In the genomic region with DNA sequence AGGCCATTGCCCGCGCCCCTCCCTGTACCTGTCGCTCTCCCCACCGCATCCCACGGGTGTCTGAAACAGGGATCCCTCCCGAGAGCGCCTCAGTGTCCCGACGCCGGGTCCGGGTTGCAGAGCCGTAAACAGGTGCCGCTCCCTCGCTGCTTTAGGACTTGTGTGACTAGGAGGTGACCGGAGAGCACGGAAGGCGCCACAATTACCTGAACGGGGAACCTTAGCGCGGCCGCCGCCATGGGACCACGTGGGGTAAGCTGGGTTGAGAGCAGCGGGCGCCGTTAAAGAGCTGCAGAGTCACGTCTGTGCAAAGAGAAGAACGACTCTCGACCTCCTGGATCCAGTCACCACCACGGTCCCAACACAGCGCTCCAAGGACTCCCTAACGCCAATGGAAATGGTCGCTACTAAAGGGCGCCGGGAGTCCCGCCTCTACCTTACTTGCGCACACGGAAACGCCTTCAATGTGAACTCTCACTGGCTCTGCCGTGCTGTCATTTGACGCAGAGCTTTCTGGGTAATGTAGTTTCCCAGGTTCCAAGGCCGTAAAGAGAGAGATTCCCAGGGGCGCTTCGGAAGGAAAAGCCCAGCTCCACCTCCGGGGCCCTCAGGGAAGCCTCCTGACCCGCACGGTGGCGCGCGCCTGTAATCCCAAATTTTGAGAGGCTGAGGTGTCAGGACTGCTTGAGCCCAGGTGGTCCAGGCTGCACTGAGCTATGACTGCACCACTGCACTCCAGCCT, we compare ENCODE assay signal across 1 cellular context.
TF ChIP-seq lines count a peak whose summit lies in the region.

A gene (minus strand): TSS at position 409 of the 742 bp plus-strand sequence. CDS start 170 bp downstream, at position 239.

TF ChIP-seq in WTC11, 78 proteins besides CTCF, POLR2A, EP300 and RAD21 (continued from another document):
- TF ChIP-seq, protein P1, sequence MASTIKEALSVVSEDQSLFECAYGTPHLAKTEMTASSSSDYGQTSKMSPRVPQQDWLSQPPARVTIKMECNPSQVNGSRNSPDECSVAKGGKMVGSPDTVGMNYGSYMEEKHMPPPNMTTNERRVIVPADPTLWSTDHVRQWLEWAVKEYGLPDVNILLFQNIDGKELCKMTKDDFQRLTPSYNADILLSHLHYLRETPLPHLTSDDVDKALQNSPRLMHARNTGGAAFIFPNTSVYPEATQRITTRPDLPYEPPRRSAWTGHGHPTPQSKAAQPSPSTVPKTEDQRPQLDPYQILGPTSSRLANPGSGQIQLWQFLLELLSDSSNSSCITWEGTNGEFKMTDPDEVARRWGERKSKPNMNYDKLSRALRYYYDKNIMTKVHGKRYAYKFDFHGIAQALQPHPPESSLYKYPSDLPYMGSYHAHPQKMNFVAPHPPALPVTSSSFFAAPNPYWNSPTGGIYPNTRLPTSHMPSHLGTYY (CRISPR knock-in tag; IDR thresholded peaks at IDR 0.05), result no peak
- TF ChIP-seq JAZF1 (CRISPR knock-in tag; IDR thresholded peaks at IDR 0.05) (no peak), EMX1 (CRISPR knock-in tag; IDR thresholded peaks at IDR 0.05) (no peak), IRF2 (CRISPR knock-in tag; IDR thresholded peaks at IDR 0.05; ENCODE audit: borderline replicate concordance, low read depth) (no peak), OVOL2 (CRISPR knock-in tag; IDR thresholded peaks at IDR 0.05; ENCODE audit: borderline replicate concordance) (no peak), MXD4 (CRISPR knock-in tag; IDR thresholded peaks at IDR 0.05; ENCODE audit: borderline replicate concordance) (no peak), GTF2I (CRISPR knock-in tag; conservative IDR thresholded peaks at IDR 0.05) (0 out of 2 replicates have a peak, but pooled peaks have one; percentile 30), FOXP1 (CRISPR knock-in tag; IDR thresholded peaks at IDR 0.05; ENCODE audit: borderline replicate concordance) (peak; percentile 70; the same call in 1 of the 2 replicates), ZNF423 (CRISPR knock-in tag; IDR thresholded peaks at IDR 0.05) (no peak), ESRRA (CRISPR knock-in tag; IDR thresholded peaks at IDR 0.05; ENCODE audit: borderline replicate concordance) (no peak), FOXJ3 (CRISPR knock-in tag; IDR thresholded peaks at IDR 0.05; ENCODE audit: borderline replicate concordance) (no peak), JUN (CRISPR knock-in tag; IDR thresholded peaks at IDR 0.05) (no peak), ZNF396 (CRISPR knock-in tag; IDR thresholded peaks at IDR 0.05; ENCODE audit: borderline replicate concordance) (no peak), GABPB1 (CRISPR knock-in tag; IDR thresholded peaks at IDR 0.05) (no peak; the same call in 1 of the 2 replicates), TEAD4 (CRISPR knock-in tag; IDR thresholded peaks at IDR 0.05) (no peak), ZNF232 (CRISPR knock-in tag; IDR thresholded peaks at IDR 0.05) (no peak), NFYB (CRISPR knock-in tag; conservative IDR thresholded peaks at IDR 0.05; ENCODE audit: low read depth) (peak; percentile 80)
- TF ChIP-seq, protein P2, sequence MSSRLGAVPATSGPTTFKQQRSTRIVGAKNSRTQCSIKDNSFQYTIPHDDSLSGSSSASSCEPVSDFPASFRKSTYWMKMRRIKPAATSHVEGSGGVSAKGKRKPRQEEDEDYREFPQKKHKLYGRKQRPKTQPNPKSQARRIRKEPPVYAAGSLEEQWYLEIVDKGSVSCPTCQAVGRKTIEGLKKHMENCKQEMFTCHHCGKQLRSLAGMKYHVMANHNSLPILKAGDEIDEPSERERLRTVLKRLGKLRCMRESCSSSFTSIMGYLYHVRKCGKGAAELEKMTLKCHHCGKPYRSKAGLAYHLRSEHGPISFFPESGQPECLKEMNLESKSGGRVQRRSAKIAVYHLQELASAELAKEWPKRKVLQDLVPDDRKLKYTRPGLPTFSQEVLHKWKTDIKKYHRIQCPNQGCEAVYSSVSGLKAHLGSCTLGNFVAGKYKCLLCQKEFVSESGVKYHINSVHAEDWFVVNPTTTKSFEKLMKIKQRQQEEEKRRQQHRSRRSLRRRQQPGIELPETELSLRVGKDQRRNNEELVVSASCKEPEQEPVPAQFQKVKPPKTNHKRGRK (CRISPR knock-in tag; IDR thresholded peaks at IDR 0.05; ENCODE audit: borderline replicate concordance), result no peak
- TF ChIP-seq, protein P3, sequence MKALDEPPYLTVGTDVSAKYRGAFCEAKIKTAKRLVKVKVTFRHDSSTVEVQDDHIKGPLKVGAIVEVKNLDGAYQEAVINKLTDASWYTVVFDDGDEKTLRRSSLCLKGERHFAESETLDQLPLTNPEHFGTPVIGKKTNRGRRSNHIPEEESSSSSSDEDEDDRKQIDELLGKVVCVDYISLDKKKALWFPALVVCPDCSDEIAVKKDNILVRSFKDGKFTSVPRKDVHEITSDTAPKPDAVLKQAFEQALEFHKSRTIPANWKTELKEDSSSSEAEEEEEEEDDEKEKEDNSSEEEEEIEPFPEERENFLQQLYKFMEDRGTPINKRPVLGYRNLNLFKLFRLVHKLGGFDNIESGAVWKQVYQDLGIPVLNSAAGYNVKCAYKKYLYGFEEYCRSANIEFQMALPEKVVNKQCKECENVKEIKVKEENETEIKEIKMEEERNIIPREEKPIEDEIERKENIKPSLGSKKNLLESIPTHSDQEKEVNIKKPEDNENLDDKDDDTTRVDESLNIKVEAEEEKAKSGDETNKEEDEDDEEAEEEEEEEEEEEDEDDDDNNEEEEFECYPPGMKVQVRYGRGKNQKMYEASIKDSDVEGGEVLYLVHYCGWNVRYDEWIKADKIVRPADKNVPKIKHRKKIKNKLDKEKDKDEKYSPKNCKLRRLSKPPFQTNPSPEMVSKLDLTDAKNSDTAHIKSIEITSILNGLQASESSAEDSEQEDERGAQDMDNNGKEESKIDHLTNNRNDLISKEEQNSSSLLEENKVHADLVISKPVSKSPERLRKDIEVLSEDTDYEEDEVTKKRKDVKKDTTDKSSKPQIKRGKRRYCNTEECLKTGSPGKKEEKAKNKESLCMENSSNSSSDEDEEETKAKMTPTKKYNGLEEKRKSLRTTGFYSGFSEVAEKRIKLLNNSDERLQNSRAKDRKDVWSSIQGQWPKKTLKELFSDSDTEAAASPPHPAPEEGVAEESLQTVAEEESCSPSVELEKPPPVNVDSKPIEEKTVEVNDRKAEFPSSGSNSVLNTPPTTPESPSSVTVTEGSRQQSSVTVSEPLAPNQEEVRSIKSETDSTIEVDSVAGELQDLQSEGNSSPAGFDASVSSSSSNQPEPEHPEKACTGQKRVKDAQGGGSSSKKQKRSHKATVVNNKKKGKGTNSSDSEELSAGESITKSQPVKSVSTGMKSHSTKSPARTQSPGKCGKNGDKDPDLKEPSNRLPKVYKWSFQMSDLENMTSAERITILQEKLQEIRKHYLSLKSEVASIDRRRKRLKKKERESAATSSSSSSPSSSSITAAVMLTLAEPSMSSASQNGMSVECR (CRISPR knock-in tag; IDR thresholded peaks at IDR 0.05; ENCODE audit: borderline replicate concordance), result no peak; the same call in 1 of the 2 replicates
- TF ChIP-seq, protein P4, sequence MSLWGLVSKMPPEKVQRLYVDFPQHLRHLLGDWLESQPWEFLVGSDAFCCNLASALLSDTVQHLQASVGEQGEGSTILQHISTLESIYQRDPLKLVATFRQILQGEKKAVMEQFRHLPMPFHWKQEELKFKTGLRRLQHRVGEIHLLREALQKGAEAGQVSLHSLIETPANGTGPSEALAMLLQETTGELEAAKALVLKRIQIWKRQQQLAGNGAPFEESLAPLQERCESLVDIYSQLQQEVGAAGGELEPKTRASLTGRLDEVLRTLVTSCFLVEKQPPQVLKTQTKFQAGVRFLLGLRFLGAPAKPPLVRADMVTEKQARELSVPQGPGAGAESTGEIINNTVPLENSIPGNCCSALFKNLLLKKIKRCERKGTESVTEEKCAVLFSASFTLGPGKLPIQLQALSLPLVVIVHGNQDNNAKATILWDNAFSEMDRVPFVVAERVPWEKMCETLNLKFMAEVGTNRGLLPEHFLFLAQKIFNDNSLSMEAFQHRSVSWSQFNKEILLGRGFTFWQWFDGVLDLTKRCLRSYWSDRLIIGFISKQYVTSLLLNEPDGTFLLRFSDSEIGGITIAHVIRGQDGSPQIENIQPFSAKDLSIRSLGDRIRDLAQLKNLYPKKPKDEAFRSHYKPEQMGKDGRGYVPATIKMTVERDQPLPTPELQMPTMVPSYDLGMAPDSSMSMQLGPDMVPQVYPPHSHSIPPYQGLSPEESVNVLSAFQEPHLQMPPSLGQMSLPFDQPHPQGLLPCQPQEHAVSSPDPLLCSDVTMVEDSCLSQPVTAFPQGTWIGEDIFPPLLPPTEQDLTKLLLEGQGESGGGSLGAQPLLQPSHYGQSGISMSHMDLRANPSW (CRISPR knock-in tag; conservative IDR thresholded peaks at IDR 0.05; ENCODE audit: low read depth), result no peak
- TF ChIP-seq, protein P5, sequence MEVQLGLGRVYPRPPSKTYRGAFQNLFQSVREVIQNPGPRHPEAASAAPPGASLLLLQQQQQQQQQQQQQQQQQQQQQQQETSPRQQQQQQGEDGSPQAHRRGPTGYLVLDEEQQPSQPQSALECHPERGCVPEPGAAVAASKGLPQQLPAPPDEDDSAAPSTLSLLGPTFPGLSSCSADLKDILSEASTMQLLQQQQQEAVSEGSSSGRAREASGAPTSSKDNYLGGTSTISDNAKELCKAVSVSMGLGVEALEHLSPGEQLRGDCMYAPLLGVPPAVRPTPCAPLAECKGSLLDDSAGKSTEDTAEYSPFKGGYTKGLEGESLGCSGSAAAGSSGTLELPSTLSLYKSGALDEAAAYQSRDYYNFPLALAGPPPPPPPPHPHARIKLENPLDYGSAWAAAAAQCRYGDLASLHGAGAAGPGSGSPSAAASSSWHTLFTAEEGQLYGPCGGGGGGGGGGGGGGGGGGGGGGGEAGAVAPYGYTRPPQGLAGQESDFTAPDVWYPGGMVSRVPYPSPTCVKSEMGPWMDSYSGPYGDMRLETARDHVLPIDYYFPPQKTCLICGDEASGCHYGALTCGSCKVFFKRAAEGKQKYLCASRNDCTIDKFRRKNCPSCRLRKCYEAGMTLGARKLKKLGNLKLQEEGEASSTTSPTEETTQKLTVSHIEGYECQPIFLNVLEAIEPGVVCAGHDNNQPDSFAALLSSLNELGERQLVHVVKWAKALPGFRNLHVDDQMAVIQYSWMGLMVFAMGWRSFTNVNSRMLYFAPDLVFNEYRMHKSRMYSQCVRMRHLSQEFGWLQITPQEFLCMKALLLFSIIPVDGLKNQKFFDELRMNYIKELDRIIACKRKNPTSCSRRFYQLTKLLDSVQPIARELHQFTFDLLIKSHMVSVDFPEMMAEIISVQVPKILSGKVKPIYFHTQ (CRISPR knock-in tag; IDR thresholded peaks at IDR 0.05), result no peak
- TF ChIP-seq, protein P6, sequence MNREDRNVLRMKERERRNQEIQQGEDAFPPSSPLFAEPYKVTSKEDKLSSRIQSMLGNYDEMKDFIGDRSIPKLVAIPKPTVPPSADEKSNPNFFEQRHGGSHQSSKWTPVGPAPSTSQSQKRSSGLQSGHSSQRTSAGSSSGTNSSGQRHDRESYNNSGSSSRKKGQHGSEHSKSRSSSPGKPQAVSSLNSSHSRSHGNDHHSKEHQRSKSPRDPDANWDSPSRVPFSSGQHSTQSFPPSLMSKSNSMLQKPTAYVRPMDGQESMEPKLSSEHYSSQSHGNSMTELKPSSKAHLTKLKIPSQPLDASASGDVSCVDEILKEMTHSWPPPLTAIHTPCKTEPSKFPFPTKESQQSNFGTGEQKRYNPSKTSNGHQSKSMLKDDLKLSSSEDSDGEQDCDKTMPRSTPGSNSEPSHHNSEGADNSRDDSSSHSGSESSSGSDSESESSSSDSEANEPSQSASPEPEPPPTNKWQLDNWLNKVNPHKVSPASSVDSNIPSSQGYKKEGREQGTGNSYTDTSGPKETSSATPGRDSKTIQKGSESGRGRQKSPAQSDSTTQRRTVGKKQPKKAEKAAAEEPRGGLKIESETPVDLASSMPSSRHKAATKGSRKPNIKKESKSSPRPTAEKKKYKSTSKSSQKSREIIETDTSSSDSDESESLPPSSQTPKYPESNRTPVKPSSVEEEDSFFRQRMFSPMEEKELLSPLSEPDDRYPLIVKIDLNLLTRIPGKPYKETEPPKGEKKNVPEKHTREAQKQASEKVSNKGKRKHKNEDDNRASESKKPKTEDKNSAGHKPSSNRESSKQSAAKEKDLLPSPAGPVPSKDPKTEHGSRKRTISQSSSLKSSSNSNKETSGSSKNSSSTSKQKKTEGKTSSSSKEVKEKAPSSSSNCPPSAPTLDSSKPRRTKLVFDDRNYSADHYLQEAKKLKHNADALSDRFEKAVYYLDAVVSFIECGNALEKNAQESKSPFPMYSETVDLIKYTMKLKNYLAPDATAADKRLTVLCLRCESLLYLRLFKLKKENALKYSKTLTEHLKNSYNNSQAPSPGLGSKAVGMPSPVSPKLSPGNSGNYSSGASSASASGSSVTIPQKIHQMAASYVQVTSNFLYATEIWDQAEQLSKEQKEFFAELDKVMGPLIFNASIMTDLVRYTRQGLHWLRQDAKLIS (CRISPR knock-in tag; IDR thresholded peaks at IDR 0.05; ENCODE audit: borderline replicate concordance), result no peak
- TF ChIP-seq, protein P7, sequence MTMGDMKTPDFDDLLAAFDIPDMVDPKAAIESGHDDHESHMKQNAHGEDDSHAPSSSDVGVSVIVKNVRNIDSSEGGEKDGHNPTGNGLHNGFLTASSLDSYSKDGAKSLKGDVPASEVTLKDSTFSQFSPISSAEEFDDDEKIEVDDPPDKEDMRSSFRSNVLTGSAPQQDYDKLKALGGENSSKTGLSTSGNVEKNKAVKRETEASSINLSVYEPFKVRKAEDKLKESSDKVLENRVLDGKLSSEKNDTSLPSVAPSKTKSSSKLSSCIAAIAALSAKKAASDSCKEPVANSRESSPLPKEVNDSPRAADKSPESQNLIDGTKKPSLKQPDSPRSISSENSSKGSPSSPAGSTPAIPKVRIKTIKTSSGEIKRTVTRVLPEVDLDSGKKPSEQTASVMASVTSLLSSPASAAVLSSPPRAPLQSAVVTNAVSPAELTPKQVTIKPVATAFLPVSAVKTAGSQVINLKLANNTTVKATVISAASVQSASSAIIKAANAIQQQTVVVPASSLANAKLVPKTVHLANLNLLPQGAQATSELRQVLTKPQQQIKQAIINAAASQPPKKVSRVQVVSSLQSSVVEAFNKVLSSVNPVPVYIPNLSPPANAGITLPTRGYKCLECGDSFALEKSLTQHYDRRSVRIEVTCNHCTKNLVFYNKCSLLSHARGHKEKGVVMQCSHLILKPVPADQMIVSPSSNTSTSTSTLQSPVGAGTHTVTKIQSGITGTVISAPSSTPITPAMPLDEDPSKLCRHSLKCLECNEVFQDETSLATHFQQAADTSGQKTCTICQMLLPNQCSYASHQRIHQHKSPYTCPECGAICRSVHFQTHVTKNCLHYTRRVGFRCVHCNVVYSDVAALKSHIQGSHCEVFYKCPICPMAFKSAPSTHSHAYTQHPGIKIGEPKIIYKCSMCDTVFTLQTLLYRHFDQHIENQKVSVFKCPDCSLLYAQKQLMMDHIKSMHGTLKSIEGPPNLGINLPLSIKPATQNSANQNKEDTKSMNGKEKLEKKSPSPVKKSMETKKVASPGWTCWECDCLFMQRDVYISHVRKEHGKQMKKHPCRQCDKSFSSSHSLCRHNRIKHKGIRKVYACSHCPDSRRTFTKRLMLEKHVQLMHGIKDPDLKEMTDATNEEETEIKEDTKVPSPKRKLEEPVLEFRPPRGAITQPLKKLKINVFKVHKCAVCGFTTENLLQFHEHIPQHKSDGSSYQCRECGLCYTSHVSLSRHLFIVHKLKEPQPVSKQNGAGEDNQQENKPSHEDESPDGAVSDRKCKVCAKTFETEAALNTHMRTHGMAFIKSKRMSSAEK (CRISPR knock-in tag; IDR thresholded peaks at IDR 0.05; ENCODE audit: borderline replicate concordance), result no peak
- TF ChIP-seq, protein P8, sequence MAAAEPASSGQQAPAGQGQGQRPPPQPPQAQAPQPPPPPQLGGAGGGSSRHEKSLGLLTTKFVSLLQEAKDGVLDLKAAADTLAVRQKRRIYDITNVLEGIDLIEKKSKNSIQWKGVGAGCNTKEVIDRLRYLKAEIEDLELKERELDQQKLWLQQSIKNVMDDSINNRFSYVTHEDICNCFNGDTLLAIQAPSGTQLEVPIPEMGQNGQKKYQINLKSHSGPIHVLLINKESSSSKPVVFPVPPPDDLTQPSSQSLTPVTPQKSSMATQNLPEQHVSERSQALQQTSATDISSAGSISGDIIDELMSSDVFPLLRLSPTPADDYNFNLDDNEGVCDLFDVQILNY (CRISPR knock-in tag; IDR thresholded peaks at IDR 0.05), result no peak
